Comparison of ENCODE assay signal across 24 cellular contexts in genomic region chr2:2787301-2787907, GRCh38.
DNase-seq lines count a peak whose midpoint lies in the region; ATAC-seq, FAIRE-seq and TF ChIP-seq lines count a peak whose summit lies in the region.
"Had no signal": no experiment of that assay in that cellular context is flagged by ENCODE, and none has a peak within 500 bp of the region (broad histone marks: within the 10 kb centered on the region; RNA-seq: fewer than 3 reads in every experiment).

No MANE protein-coding gene starts in this region.

- H3K9ac ChIP-seq in HUES48 (ENCODE audit: low read depth, low read length): no peak overlapping the region

- H3K4me3 ChIP-seq in HUES48 (ENCODE audit: low read depth, low read length) (no peak overlapping the region), iPS DF 6.9 (ENCODE audit: low read length) (no peak overlapping the region)
- H3K4me3 ChIP-seq: SJCRH30 had no signal

- no CpG with 5 or more reads among the region's 19 CpGs for WGBS in iPS DF 6.9 (ENCODE audit: insufficient coverage, insufficient read length)

- H3K27me3 ChIP-seq in HUES48 (ENCODE audit: control insufficient read depth, insufficient read depth, low read length) (no peaks in the 10 kb centered on the region), iPS DF 6.9 (ENCODE audit: control insufficient read depth, insufficient read depth, low read length) (no peaks in the 10 kb centered on the region)
- H3K27me3 ChIP-seq: foreskin keratinocyte had no signal

- ATAC-seq in SK-N-SH treated with all-trans-retinoic acid at 6 μM for 48 hours: peak; percentile 21; the same call in 1 of the 3 replicates
- ATAC-seq: activated T-helper 17 cell treated with anti-CD3 and anti-CD28 coated beads, Interleukin-2, amount 50 U/mL, for 72 hours; foreskin keratinocyte; HepG2; T-helper 17 cell had no signal

- peak; percentile 63 for DNase-seq in ELF-1 (ENCODE audit: low read depth, low spot score)
- DNase-seq in iPS DF 6.9 (ENCODE audit: low read depth, low spot score): no peak
- DNase-seq in activated CD4-positive, alpha-beta T cell treated with anti-CD3 and anti-CD28 coated beads, Interleukin-2, amount 50 U/mL, for 4 hours: no peak
- DNase-seq in DMS79 treated with DMSO at 0.1 percent for 48 hours (lab: John Stamatoyannopoulos, UW): no peak
- DNase-seq in D721Med (ENCODE audit: insufficient read length, low spot score): no peak
- no peak for DNase-seq in hepatic stellate cell (ENCODE audit: low spot score)
- DNase-seq: activated CD4-positive, alpha-beta T cell treated with anti-CD3 and anti-CD28 coated beads, Interleukin-2, amount 10 ng/mL, durations not matched to agents 7 days and 5 days; activated CD8-positive, alpha-beta memory T cell treated with anti-CD3 and anti-CD28 coated beads, Interleukin-2, amount 50 U/mL, for 4 hours; CD4-positive, alpha-beta memory T cell; DMS53; effector CD4-positive, alpha-beta T cell; foreskin keratinocyte; kidney glomerular epithelial cell; naive B cell; NCI-H1048; NCI-H774; OCI-M1; SJCRH30; T-helper 17 cell; trophoblast cell had no signal

- no peak for TF ChIP-seq CTCF in D721Med (IDR thresholded peaks at IDR 0.05; ENCODE audit: insufficient read depth, missing control alignments)

- peaks cover 23% of the 10 kb centered on the region for H3K4me1 ChIP-seq in HUES48 (ENCODE audit: control insufficient read depth, insufficient read depth, low read length)
- peaks cover 8% of the 10 kb centered on the region for H3K4me1 ChIP-seq in iPS DF 6.9 (ENCODE audit: control insufficient read depth, insufficient read depth, low read length)
- H3K4me1 ChIP-seq: foreskin keratinocyte, SJCRH30 had no signal

- H3K36me3 ChIP-seq in HUES48 (ENCODE audit: control insufficient read depth, insufficient read depth, low read length): no peaks in the 10 kb centered on the region
- no peaks in the 10 kb centered on the region for H3K36me3 ChIP-seq in iPS DF 6.9 (ENCODE audit: control insufficient read depth, insufficient read depth, low read length)
- H3K36me3 ChIP-seq: SJCRH30 had no signal

- peak overlapping the region; percentile 88 for H3K27ac ChIP-seq in HUES48 (ENCODE audit: low read depth, low read length)
- peak overlapping the region; percentile 9 for H3K27ac ChIP-seq in iPS DF 6.9 (ENCODE audit: low read length)
- H3K27ac ChIP-seq: foreskin keratinocyte, SJCRH30 had no signal

- FAIRE-seq in D721Med (lab: Jason Lieb, UNC): no peak
- FAIRE-seq: HepG2 had no signal

- H3K9me3 ChIP-seq in HUES48 (ENCODE audit: control insufficient read depth, insufficient read depth, low read length) (no peaks in the 10 kb centered on the region), iPS DF 6.9 (ENCODE audit: control insufficient read depth, insufficient read depth, low read length) (no peaks in the 10 kb centered on the region)
- H3K9me3 ChIP-seq: SJCRH30 had no signal

TF ChIP-seq in SK-N-SH treated with all-trans-retinoic acid at 6 μM for 48 hours, 23 proteins besides CTCF, POLR2A, EP300 and RAD21:
- TF ChIP-seq ESRRG (CRISPR knock-in tag; IDR thresholded peaks at IDR 0.05) (no peak), BACH2 (CRISPR knock-in tag; IDR thresholded peaks at IDR 0.05; ENCODE audit: borderline replicate concordance) (no peak), ZNF8 (CRISPR knock-in tag; IDR thresholded peaks at IDR 0.05) (0 out of 2 replicates have a peak, but pooled peaks have one; percentile 6), TCF4 (CRISPR knock-in tag; IDR thresholded peaks at IDR 0.05; ENCODE audit: borderline replicate concordance) (peak; percentile 58; the same call in 1 of the 2 replicates)
- TF ChIP-seq, protein P1, sequence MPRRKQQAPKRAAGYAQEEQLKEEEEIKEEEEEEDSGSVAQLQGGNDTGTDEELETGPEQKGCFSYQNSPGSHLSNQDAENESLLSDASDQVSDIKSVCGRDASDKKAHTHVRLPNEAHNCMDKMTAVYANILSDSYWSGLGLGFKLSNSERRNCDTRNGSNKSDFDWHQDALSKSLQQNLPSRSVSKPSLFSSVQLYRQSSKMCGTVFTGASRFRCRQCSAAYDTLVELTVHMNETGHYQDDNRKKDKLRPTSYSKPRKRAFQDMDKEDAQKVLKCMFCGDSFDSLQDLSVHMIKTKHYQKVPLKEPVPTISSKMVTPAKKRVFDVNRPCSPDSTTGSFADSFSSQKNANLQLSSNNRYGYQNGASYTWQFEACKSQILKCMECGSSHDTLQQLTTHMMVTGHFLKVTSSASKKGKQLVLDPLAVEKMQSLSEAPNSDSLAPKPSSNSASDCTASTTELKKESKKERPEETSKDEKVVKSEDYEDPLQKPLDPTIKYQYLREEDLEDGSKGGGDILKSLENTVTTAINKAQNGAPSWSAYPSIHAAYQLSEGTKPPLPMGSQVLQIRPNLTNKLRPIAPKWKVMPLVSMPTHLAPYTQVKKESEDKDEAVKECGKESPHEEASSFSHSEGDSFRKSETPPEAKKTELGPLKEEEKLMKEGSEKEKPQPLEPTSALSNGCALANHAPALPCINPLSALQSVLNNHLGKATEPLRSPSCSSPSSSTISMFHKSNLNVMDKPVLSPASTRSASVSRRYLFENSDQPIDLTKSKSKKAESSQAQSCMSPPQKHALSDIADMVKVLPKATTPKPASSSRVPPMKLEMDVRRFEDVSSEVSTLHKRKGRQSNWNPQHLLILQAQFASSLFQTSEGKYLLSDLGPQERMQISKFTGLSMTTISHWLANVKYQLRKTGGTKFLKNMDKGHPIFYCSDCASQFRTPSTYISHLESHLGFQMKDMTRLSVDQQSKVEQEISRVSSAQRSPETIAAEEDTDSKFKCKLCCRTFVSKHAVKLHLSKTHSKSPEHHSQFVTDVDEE (CRISPR knock-in tag; IDR thresholded peaks at IDR 0.05): 0 out of 2 replicates have a peak, but pooled peaks have one; percentile 51
TF ChIP-seq in SK-N-SH treated with all-trans-retinoic acid at 6 μM for 48 hours: peak in this region for 3.
